15 cellular contexts compared by ENCODE assay signal in the genomic region with DNA sequence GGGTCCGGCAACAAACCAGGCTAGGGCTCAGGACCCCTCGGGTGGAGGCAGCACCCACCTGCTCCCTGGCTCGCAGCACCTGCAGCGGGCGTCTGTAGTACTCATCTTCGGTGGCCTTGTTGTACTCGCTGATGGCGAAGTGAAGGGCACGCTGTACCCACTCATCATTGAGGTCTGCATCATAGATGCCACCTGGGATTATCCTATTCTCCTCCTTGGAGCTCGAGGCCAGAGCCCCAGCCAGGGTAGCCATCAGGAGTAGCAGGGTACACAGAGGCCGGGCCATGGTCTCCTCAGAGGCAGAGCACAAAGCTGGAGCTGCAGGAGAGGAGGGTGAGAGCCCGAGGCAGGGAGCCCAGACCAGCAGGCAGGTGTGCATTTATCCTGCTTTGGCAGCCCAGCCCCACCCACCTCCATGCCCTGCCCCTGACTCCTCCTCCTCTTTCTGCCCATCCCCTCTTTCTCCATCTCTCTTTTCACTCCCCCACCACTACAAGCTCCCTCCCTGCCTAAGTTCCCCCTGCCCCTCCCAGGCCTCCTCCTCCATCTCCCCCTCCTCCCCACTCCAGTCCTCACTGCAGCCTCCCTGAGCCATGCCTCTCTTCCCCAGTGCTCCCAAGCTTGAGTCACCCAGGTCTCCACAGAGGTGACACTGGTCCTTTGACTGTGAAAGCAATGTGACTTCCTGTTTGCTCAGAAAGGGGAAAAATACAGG. TPM values are rescaled to one million over a fixed set of nuclear protein-coding genes. Genes with fewer than 3 reads are reported as not detected.
A peak's percentile ranks its signal among the peaks of the same experiment; 100 is the strongest.
DNase-seq lines count a peak whose midpoint lies in the region; ATAC-seq and TF ChIP-seq lines count a peak whose summit lies in the region.
"Not testable (repeated sequence)": the region's sequence is repeated elsewhere in the genome, so short reads cannot be mapped to it uniquely, and the experiment has no call there.
"Had no signal": no experiment of that assay in that cellular context is flagged by ENCODE, and none has a peak within 500 bp of the region (broad histone marks: within the 10 kb centered on the region; RNA-seq: fewer than 3 reads in every experiment).

A gene with protein sequence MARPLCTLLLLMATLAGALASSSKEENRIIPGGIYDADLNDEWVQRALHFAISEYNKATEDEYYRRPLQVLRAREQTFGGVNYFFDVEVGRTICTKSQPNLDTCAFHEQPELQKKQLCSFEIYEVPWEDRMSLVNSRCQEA (minus strand): TSS at position 355 of the 715 bp plus-strand sequence. CDS start 69 bp downstream, at position 286.

- POLR2A ChIA-PET in WTC11 (lab: Charles Lee) = not testable (repeated sequence)

- intact Hi-C loops in esophagus muscularis mucosa (cut with DNase I) = not testable (repeated sequence)

- H3K9me3 Mint-ChIP-seq in WTC11 = peaks cover 17% of the 10 kb centered on the region
- not testable (repeated sequence) for H3K9me3 Mint-ChIP-seq in osteocyte (ENCODE audit: unreplicated experiment)

- H3K9me3 ChIP-seq in BLaER1 treated with 17β-estradiol and CSF1 and Interleukin-3, amounts not matched to agents 10 nM and 100 nM (replicated peaks in 1 of 11); esophagus muscularis mucosa: not testable (repeated sequence)

- H3K36me3 ChIP-seq in BLaER1 treated with 17β-estradiol and CSF1 and Interleukin-3, amounts not matched to agents 10 nM and 100 nM; esophagus muscularis mucosa: not testable (repeated sequence)

- H4K20me1 ChIP-seq in BLaER1 treated with 17β-estradiol and CSF1 and Interleukin-3, amounts not matched to agents 10 nM and 100 nM = not testable (repeated sequence)

- CTCF ChIA-PET in WTC11 (lab: Charles Lee) = interaction anchor here (0.7 to 1.4 kb wide), 2 partner anchors 21 to 1306 kb away, joined by 3 to 5 read pairs; no protein-coding TSS in a partner anchor

- H3K36me3 Mint-ChIP-seq in WTC11; osteocyte (ENCODE audit: unreplicated experiment): not testable (repeated sequence)

- H3K4me1 Mint-ChIP-seq in WTC11 = peaks cover 13% of the 10 kb centered on the region
- H3K4me1 Mint-ChIP-seq in osteocyte (ENCODE audit: unreplicated experiment) = not testable (repeated sequence)

- not testable (repeated sequence) for H3K27me3 ChIP-seq in BLaER1 treated with 17β-estradiol and CSF1 and Interleukin-3, amounts not matched to agents 10 nM and 100 nM
- H3K27me3 ChIP-seq in esophagus muscularis mucosa = peaks cover 0 to 16% (median 0%) of the 10 kb centered on the region in 4 donors

- 50% methylated on average over 1 of the region's 12 CpGs for WGBS in esophagus muscularis mucosa

- H3K4me3 ChIP-seq in BLaER1 treated with 17β-estradiol and CSF1 and Interleukin-3, amounts not matched to agents 10 nM and 100 nM; esophagus muscularis mucosa: not testable (repeated sequence)

- H3K4me1 ChIP-seq in BLaER1 treated with 17β-estradiol and CSF1 and Interleukin-3, amounts not matched to agents 10 nM and 100 nM = peaks cover 11 to 23% (median 14%) of the 10 kb centered on the region in 10 experiments; a peak in 19 of 20 replicates
- H3K4me1 ChIP-seq in esophagus muscularis mucosa = not testable (repeated sequence)

- peak within 1 kb of the TSS in 8 of 11 experiments; percentile 18 to 48 (median 25); a peak in 11 of 22 replicates for H3K4me2 ChIP-seq in BLaER1 treated with 17β-estradiol and CSF1 and Interleukin-3, amounts not matched to agents 10 nM and 100 nM

- not testable (repeated sequence) for H3K27ac Mint-ChIP-seq in WTC11; osteocyte (ENCODE audit: unreplicated experiment)

- not testable (repeated sequence) for H3K9ac ChIP-seq in BLaER1 treated with 17β-estradiol and CSF1 and Interleukin-3, amounts not matched to agents 10 nM and 100 nM

- not testable (repeated sequence) for H3K4me3 Mint-ChIP-seq in WTC11; osteocyte (ENCODE audit: unreplicated experiment)

- not testable (repeated sequence) for TF ChIP-seq EP300 in esophagus muscularis mucosa (IDR thresholded peaks at IDR 0.05)

- H3K27ac ChIP-seq in BLaER1 treated with 17β-estradiol and CSF1 and Interleukin-3, amounts not matched to agents 10 nM and 100 nM; esophagus muscularis mucosa (replicated peaks in 1 of 4): not testable (repeated sequence)

- peak; percentile 62 for ATAC-seq in WTC11

- TF ChIP-seq POLR2A in esophagus muscularis mucosa (IDR thresholded peaks at IDR 0.05; ENCODE audit: low read depth) = not testable (repeated sequence)

- H3K27me3 Mint-ChIP-seq in WTC11 (ENCODE audit: low read depth) = peaks cover 11% of the 10 kb centered on the region
- H3K27me3 Mint-ChIP-seq in osteocyte (ENCODE audit: unreplicated experiment) = not testable (repeated sequence)

- not testable (repeated sequence) for TF ChIP-seq CTCF in WTC11 (IDR thresholded peaks at IDR 0.05); esophagus muscularis mucosa (IDR thresholded peaks at IDR 0.05); osteocyte (IDR thresholded peaks at IDR 0.05)

- DNase-seq in DMS153 (lab: John Stamatoyannopoulos, UW) = peak; percentile 42
- DNase-seq in NCI-H1417 (lab: John Stamatoyannopoulos, UW) = peak in 2 of 3 experiments; percentile 20 to 26
- peak; percentile 12 for DNase-seq in NCI-H748 (lab: John Stamatoyannopoulos, UW; ENCODE audit: unreplicated experiment)
- DNase-seq in WTC11 (ENCODE audit: low spot score) = not testable (repeated sequence)
- DNase-seq in esophagus muscularis mucosa (ENCODE audit: extremely low spot score) = peak; percentile 74
- peak; percentile 73 for DNase-seq in osteocyte (ENCODE audit: extremely low spot score, unreplicated experiment)

RNA-seq across cellular contexts. Expression of the gene that starts here (rescaled TPM):
- not detected in 3 replicates for total RNA-seq in WTC11 (2021)
- total RNA-seq in esophagus muscularis mucosa = not detected
- not detected in 2 replicates for total RNA-seq in osteocyte
- total RNA-seq: A673; Calu3; CD4-positive, CD25-positive, alpha-beta regulatory T cell; CD8-positive, alpha-beta memory T cell; HFFc6; HT1080; IMR-90; K562 had no signal

Comparison
In these comparisons a context has a peak if more than half of its experiments do, and no peak if none do; other contexts are left out.
1. Peak in ATAC-seq in WTC11; RNA of the gene not detected or under 1 TPM.
2. Peak in DNase-seq in esophagus muscularis mucosa; RNA of the gene not detected or under 1 TPM.
3. Peak in DNase-seq in osteocyte; RNA of the gene not detected or under 1 TPM.